In the genomic region with DNA sequence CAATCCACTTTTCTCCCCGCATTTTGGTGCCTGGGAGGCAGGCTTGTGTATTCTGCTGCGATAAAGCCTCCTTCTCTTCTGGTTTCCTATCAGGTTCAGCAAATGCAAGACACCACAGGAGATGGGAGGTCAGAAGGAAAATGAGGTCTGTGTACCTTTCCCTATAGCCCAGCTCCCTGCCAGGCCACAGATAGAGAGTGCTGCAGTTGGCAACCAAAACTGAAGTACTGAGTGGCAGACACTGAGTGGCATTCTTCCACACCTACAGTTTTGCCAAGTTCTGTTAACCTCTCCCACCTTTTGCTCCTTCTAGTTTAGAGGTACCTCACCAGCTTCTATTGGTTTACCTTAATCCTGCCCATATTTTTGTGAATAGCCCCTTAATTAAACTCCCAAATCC, we compare ENCODE assay signal across 20 cellular contexts.
DNase-seq lines count a peak whose midpoint lies in the region; ATAC-seq and TF ChIP-seq lines count a peak whose summit lies in the region.
"Had no signal": no experiment of that assay in that cellular context is flagged by ENCODE, and none has a peak within 500 bp of the region (broad histone marks: within the 10 kb centered on the region; RNA-seq: fewer than 3 reads in every experiment).

No MANE protein-coding gene starts in this region.

- no peaks in the 10 kb centered on the region for H3K79me1 ChIP-seq in mesendoderm (ENCODE audit: low read length)

- H3K27me3 ChIP-seq in endodermal cell (ENCODE audit: control insufficient read depth, insufficient read depth, low read length, poor library complexity, severe bottlenecking) = no peaks in the 10 kb centered on the region
- H3K27me3 ChIP-seq in heart left ventricle = no peaks in the 10 kb centered on the region
- no peaks in the 10 kb centered on the region for H3K27me3 ChIP-seq in mesendoderm (ENCODE audit: insufficient read depth, low read length, poor library complexity)
- no peaks in the 10 kb centered on the region for H3K27me3 ChIP-seq in transverse colon

- H3K9me3 Mint-ChIP-seq in endodermal cell = peaks cover 3% of the 10 kb centered on the region

- H3K9me3 ChIP-seq in endodermal cell (ENCODE audit: control insufficient read depth, low read length) (peaks cover 12% of the 10 kb centered on the region), heart left ventricle (peaks cover 0 to 5% (median 0%) of the 10 kb centered on the region in 12 donors), transverse colon (no peaks in the 10 kb centered on the region)
- H3K9me3 ChIP-seq: A549 had no signal

- peaks cover 20% of the 10 kb centered on the region for H3K4me1 Mint-ChIP-seq in endodermal cell
- H3K4me1 Mint-ChIP-seq: CD4-positive, alpha-beta memory T cell had no signal

- H3K4me3 ChIP-seq in endodermal cell (ENCODE audit: low read length) = no peak overlapping the region
- H3K4me3 ChIP-seq in heart left ventricle = no peak overlapping the region
- H3K4me3 ChIP-seq in mesendoderm (ENCODE audit: low read length) = no peak overlapping the region
- H3K4me3 ChIP-seq in transverse colon = no peak overlapping the region
- H3K4me3 ChIP-seq: A549 had no signal

- H3K9ac ChIP-seq in endodermal cell (ENCODE audit: extremely low read depth, low read length, poor library complexity, severe bottlenecking) = no peak overlapping the region
- no peak overlapping the region for H3K9ac ChIP-seq in mesendoderm (ENCODE audit: low read length)

- no peak overlapping the region for H2BK120ac ChIP-seq in mesendoderm (ENCODE audit: low read depth, low read length)

- no peak overlapping the region for H2BK5ac ChIP-seq in mesendoderm (ENCODE audit: low read length)

- DNase-seq in endodermal cell (no peak), heart left ventricle (peak in 3 of 5 donors; percentile 14 to 27 (median 26)), left ventricle myocardium superior (peak; percentile 39), mesendoderm (peak; percentile 81), transverse colon (no peak)
- no peak for DNase-seq in activated naive CD4-positive, alpha-beta T cell treated with Interleukin-2 at 50 U/mL for 16 hours
- DNase-seq: AML-193; CD4-positive, alpha-beta memory T cell; DMS153; DMS79; GDM1; GOT3; H7; HFFc6; IMR-90 had no signal

- no peak overlapping the region for H2AK5ac ChIP-seq in mesendoderm (ENCODE audit: low read length)

- H3K27ac ChIP-seq in endodermal cell (ENCODE audit: low read depth, low read length) (no peak overlapping the region), heart left ventricle (peak overlapping the region in 6 of 12 donors; percentile 4 to 83 (median 38)), mesendoderm (ENCODE audit: low read depth, low read length) (no peak overlapping the region), transverse colon (no peak overlapping the region)
- H3K27ac ChIP-seq: A549, C4-2B, HL-60 had no signal

- no peak overlapping the region for H3K18ac ChIP-seq in mesendoderm (ENCODE audit: low read length)

- H3K23ac ChIP-seq in mesendoderm (ENCODE audit: low read length) = no peak overlapping the region

- TF ChIP-seq POLR2A in heart left ventricle (IDR thresholded peaks at IDR 0.05) (no peak), transverse colon (IDR thresholded peaks at IDR 0.05) (no peak)

- H3K27ac Mint-ChIP-seq in endodermal cell = peak overlapping the region; percentile 85
- H3K27ac Mint-ChIP-seq: CD4-positive, alpha-beta memory T cell; HFFc6 had no signal

- no peaks in the 10 kb centered on the region for H3K36me3 Mint-ChIP-seq in endodermal cell (ENCODE audit: low read depth)
- H3K36me3 Mint-ChIP-seq: CD4-positive, alpha-beta memory T cell had no signal

- H3K36me3 ChIP-seq in endodermal cell (ENCODE audit: control insufficient read depth, insufficient read depth, low read length) = no peaks in the 10 kb centered on the region
- H3K36me3 ChIP-seq in heart left ventricle = no peaks in the 10 kb centered on the region
- H3K36me3 ChIP-seq in mesendoderm (ENCODE audit: control insufficient read depth, insufficient read depth, low read length) = no peaks in the 10 kb centered on the region
- no peaks in the 10 kb centered on the region for H3K36me3 ChIP-seq in transverse colon

- H4K8ac ChIP-seq in mesendoderm (ENCODE audit: low read depth, low read length) = no peak overlapping the region

- no peak overlapping the region for H3K4me3 Mint-ChIP-seq in endodermal cell
- H3K4me3 Mint-ChIP-seq: CD4-positive, alpha-beta memory T cell; HFFc6 had no signal

- no peak overlapping the region for H3K4ac ChIP-seq in mesendoderm (ENCODE audit: low read depth, low read length)

- peak in 3 of 4 donors; percentile 88 to 90 (median 88) for ATAC-seq in heart left ventricle
- peak; percentile 96 for ATAC-seq in left ventricle myocardium superior
- ATAC-seq in GM21619 (IDR thresholded peaks at IDR 0.05; ENCODE audit: unreplicated experiment) = no peak
- ATAC-seq: A549, HCT116 had no signal

- no peak for TF ChIP-seq EP300 in transverse colon (IDR thresholded peaks at IDR 0.05; ENCODE audit: low read depth)

- no peak overlapping the region for H3K56ac ChIP-seq in mesendoderm (ENCODE audit: low read length)

- H3K79me2 ChIP-seq in mesendoderm (ENCODE audit: control insufficient read depth, insufficient read depth, low read length) = no peaks in the 10 kb centered on the region

- intact Hi-C loops in heart left ventricle (cut with DNase I) = no loop called here
- intact Hi-C loops in left ventricle myocardium superior (cut with micrococcal nuclease) = no loop called here
- intact Hi-C loops in transverse colon (cut with DNase I; ENCODE audit: low total_unique reads) = no loop called here

- H3K27me3 Mint-ChIP-seq in endodermal cell (ENCODE audit: insufficient read depth) = no peaks in the 10 kb centered on the region
- H3K27me3 Mint-ChIP-seq: CD4-positive, alpha-beta memory T cell had no signal

- in situ Hi-C loops in transverse colon (cut with MboI; ENCODE audit: low pct_ligation_motif_present in 1 of 4, low pct_unique_long_range_greater_than_20kb in 1 of 4, low sequenced_read_pairs in 3 of 4) = no loop called here

- no peak overlapping the region for H4K5ac ChIP-seq in mesendoderm (ENCODE audit: low read length)

- 60% methylated on average over 2 of the region's 2 CpGs; no CpG with 5 or more reads in 1 of the 2 experiments for WGBS in endodermal cell (ENCODE audit: insufficient coverage in 1 of 2, insufficient read length in 1 of 2), 2 experiments
- 21 to 35% (median 31%) methylated on average over 1 to 2 of the region's 2 CpGs for WGBS in heart left ventricle, 4 donors
- no CpG with 5 or more reads among the region's 2 CpGs for WGBS in mesendoderm (ENCODE audit: extremely low coverage, insufficient coverage, low lambda C conversion rate)
- WGBS in transverse colon (ENCODE audit: low coverage in 1 of 2), 2 donors = 30% methylated on average over 2 of the region's 2 CpGs; no CpG with 5 or more reads in 1 of the 2 donors

- no peak overlapping the region for H3K4me2 ChIP-seq in mesendoderm (ENCODE audit: low read length)
- H3K4me2 ChIP-seq: A549 had no signal

- no peak overlapping the region for H2BK15ac ChIP-seq in mesendoderm (replicated peaks; ENCODE audit: low read depth)

- H3K4me1 ChIP-seq in endodermal cell (ENCODE audit: control insufficient read depth, insufficient read depth, low read length) (peaks cover 10% of the 10 kb centered on the region), heart left ventricle (peaks cover 0 to 20% (median 1%) of the 10 kb centered on the region in 12 donors), mesendoderm (ENCODE audit: control insufficient read depth, low read depth, low read length) (no peaks in the 10 kb centered on the region), transverse colon (no peaks in the 10 kb centered on the region)
- H3K4me1 ChIP-seq: A549 had no signal

- no peak for TF ChIP-seq CTCF in endodermal cell (conservative IDR thresholded peaks at IDR 0.05)
- TF ChIP-seq CTCF in heart left ventricle (IDR thresholded peaks at IDR 0.05) = no peak
- no peak for TF ChIP-seq CTCF in transverse colon (IDR thresholded peaks at IDR 0.05)

Comparison
In these comparisons a context has a peak if more than half of its experiments do, and no peak if none do; other contexts are left out.
1. DNase-seq: peak in heart left ventricle (3 of 5), left ventricle myocardium superior (single experiment) and mesendoderm (single experiment); none in endodermal cell (single experiment), activated naive CD4-positive, alpha-beta T cell treated with Interleukin-2 at 50 U/mL for 16 hours (single experiment) and transverse colon (single experiment).